2 cellular contexts compared by ENCODE assay signal in genomic region chr1:235087906-235088305, GRCh38.
A peak's percentile ranks its signal among the peaks of the same experiment; 100 is the strongest.
TF ChIP-seq lines count a peak whose summit lies in the region.

No MANE protein-coding gene starts in this region.

TF ChIP-seq in IMR-90, 13 proteins besides CTCF, POLR2A, EP300 and RAD21:
- TF ChIP-seq MAFK (IDR thresholded peaks at IDR 0.05; ENCODE audit: low read depth, low read length), result no peak
- no peak for TF ChIP-seq FOS (IDR thresholded peaks at IDR 0.05; ENCODE audit: low read depth, low read length)
- TF ChIP-seq RFX5 (IDR thresholded peaks at IDR 0.05; ENCODE audit: low read depth, low read length), result no peak
- no peak for TF ChIP-seq NFE2L2 (IDR thresholded peaks at IDR 0.05; ENCODE audit: low read depth, low read length)
- no peak for TF ChIP-seq MXI1 (IDR thresholded peaks at IDR 0.05; ENCODE audit: borderline replicate concordance, low read depth, low read length)
- no peak for TF ChIP-seq CEBPB (IDR thresholded peaks at IDR 0.05; ENCODE audit: low read depth, low read length)
- no peak for TF ChIP-seq BHLHE40 (IDR thresholded peaks at IDR 0.05; ENCODE audit: low read depth, low read length)
- TF ChIP-seq CHD1 (IDR thresholded peaks at IDR 0.05; ENCODE audit: low read depth, low read length), result no peak
- no peak for TF ChIP-seq MAZ (IDR thresholded peaks at IDR 0.05; ENCODE audit: borderline replicate concordance, low read depth, low read length)
- no peak for TF ChIP-seq SMC3 (IDR thresholded peaks at IDR 0.05; ENCODE audit: low read depth, low read length)
- TF ChIP-seq ELK1 (IDR thresholded peaks at IDR 0.05; ENCODE audit: borderline replicate concordance, low read depth, low read length), result no peak
- TF ChIP-seq USF2 (IDR thresholded peaks at IDR 0.05; ENCODE audit: low read depth, low read length), result no peak
- TF ChIP-seq RCOR1 (IDR thresholded peaks at IDR 0.05; ENCODE audit: insufficient replicate concordance, low read length), result no peak

TF ChIP-seq in H1, 55 proteins besides CTCF, POLR2A, EP300 and RAD21:
- TF ChIP-seq CEBPB (IDR thresholded peaks at IDR 0.05; ENCODE audit: low read depth, low read length), result 0 out of 2 replicates have a peak, but pooled peaks have one; percentile 5
- no peak for TF ChIP-seq SIRT6 (IDR thresholded peaks at IDR 0.05; ENCODE audit: low read length)
